28 cellular contexts compared by ENCODE assay signal in the genomic region with DNA sequence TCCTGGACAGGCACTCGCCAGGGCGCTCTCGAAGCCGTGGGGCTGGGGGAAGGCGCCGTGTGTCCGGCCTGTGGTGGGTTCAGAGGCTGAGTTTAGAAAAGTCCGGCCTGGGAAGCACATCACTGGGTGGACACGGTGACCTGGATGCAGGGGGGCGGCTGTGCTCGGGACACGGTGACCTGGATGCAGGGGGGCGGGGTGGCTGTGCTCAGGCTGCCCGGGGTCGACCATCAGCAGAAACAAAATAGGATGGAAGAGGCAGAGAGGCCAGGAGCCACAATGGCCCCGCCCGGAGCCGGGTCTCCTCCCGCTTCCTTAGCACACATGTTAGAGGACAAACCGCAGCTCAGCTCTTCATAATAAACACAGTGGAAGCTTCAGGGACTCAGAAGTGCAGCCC.
"Had no signal": no experiment of that assay in that cellular context is flagged by ENCODE, and none has a peak within 500 bp of the region (broad histone marks: within the 10 kb centered on the region; RNA-seq: fewer than 3 reads in every experiment).

No MANE protein-coding gene starts in this region.

- H3K9me3 ChIP-seq: adrenal gland, body of pancreas, colonic mucosa had no signal

- H3K36me3 ChIP-seq: adrenal gland, colonic mucosa, WERI-Rb-1 had no signal

- DNase-seq: activated B cell treated with CpG ODN at 0.5 μM for 24 hours; activated CD4-positive, alpha-beta memory T cell treated with anti-CD3 and anti-CD28 coated beads for 36 hours; activated CD4-positive, alpha-beta T cell treated with anti-CD3 and anti-CD28 coated beads, Interleukin-2, amount 10 ng/mL, durations not matched to agents 24 days and 14 days; activated CD8-positive, alpha-beta memory T cell treated with anti-CD3 and anti-CD28 coated beads, Interleukin-2, amount 10 ng/mL, durations not matched to agents 7 days and 5 days; activated CD8-positive, alpha-beta memory T cell treated with anti-CD3 and anti-CD28 coated beads, Interleukin-2, amount 50 U/mL, for 4 hours; activated CD8-positive, alpha-beta T cell treated with anti-CD3 and anti-CD28 coated beads, Interleukin-2, amount 10 ng/mL, durations not matched to agents 7 days and 5 days; activated effector memory CD4-positive, alpha-beta T cell treated with anti-CD3 and anti-CD28 coated beads, Interleukin-2, amount 50 U/mL, for 16 hours; activated naive CD4-positive, alpha-beta T cell treated with anti-CD3 and anti-CD28 coated beads for 36 hours; activated naive CD8-positive, alpha-beta T cell treated with anti-CD3 and anti-CD28 coated beads for 36 hours; activated naive CD8-positive, alpha-beta T cell treated with anti-CD3 and anti-CD28 coated beads, Interleukin-2, amount 50 U/mL, for 24 hours; activated T-cell treated with anti-CD3 and anti-CD28 coated beads, Interleukin-2, amount 50 U/mL, for 1 hour; activated T-cell treated with anti-CD3 and anti-CD28 coated beads, Interleukin-2, amount 50 U/mL, for 48 hours; aorta; body of pancreas; central memory CD4-positive, alpha-beta T cell; cerebellar nuclear complex; colonic mucosa; dorsolateral prefrontal cortex; effector memory CD4-positive, alpha-beta T cell; endodermal cell; foreskin fibroblast; T-helper 1 cell; T-helper 17 cell; T1000; WERI-Rb-1 had no signal

- H3K27me3 ChIP-seq: body of pancreas, colonic mucosa, dorsolateral prefrontal cortex had no signal

- H3K4me3 ChIP-seq: adrenal gland, body of pancreas, colonic mucosa, dorsolateral prefrontal cortex had no signal

- ATAC-seq: activated CD4-positive, CD25-positive, alpha-beta regulatory T cell treated with anti-CD3 and anti-CD28 coated beads, Interleukin-2, amount 50 U/mL, for 24 hours; activated CD8-positive, alpha-beta memory T cell treated with anti-CD3 and anti-CD28 coated beads, Interleukin-2, amount 10 ng/mL, durations not matched to agents 7 days and 5 days; activated CD8-positive, alpha-beta T cell treated with anti-CD3 and anti-CD28 coated beads, Interleukin-2, amount 10 ng/mL, durations not matched to agents 7 days and 5 days; activated naive CD8-positive, alpha-beta T cell treated with anti-CD3 and anti-CD28 coated beads, Interleukin-2, amount 50 U/mL, for 24 hours; body of pancreas; esophagus mucosa; T-helper 17 cell had no signal

- H3K4me1 ChIP-seq: adrenal gland, body of pancreas, colonic mucosa had no signal

- H3K27ac ChIP-seq: adrenal gland, body of pancreas, colonic mucosa, dorsolateral prefrontal cortex, WERI-Rb-1 had no signal
